Comparison of ENCODE assay signal across 9 cellular contexts in the genomic region with DNA sequence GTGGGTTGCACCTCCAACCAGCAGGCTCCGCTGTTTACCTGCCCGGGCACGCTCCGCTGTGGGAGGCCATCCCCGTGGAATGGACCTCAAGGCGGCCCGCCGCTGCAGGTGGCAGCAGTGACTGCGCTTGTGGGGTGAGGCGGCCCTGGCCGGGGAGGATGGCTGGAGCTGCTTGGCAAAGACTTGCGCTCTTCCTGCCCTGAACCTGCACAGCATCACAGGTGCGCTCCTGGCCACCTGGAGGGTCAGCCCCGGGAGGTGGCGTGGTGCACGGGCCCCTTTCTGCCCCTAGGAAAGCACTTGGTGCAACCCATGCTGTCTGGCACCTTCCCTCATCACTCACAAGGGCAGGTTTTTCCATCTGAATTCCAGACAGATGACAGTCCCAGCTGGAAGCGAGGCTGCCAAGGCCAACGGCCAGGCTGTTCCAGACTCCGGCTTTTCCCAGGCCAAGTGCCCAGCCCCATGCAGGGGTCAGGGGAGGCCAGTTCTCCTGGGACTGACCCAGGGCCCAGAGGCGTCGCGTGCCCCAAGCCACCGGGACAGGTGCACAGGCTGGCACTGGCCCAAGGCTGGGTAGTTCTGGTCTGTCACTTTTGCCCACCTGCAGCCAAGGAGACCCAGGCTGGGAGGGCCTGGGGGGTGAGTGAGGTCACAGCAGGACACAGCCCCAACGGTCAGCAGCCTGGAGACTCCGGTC. TPM values are rescaled to one million over a fixed set of nuclear protein-coding genes. Genes with fewer than 3 reads are reported as not detected.
DNase-seq lines count a peak whose midpoint lies in the region; ATAC-seq, FAIRE-seq and TF ChIP-seq lines count a peak whose summit lies in the region.
"Had no signal": no experiment of that assay in that cellular context is flagged by ENCODE, and none has a peak within 500 bp of the region (broad histone marks: within the 10 kb centered on the region; RNA-seq: fewer than 3 reads in every experiment).

No MANE protein-coding gene starts in this region.

- H3K27ac ChIP-seq in SJSA1 (peak overlapping the region; percentile 65), kidney (ENCODE audit: low read depth in 2 of 2, low read length in 2 of 2) (no peak overlapping the region)

- H3K4me1 ChIP-seq in SJSA1 (replicated peaks) (peaks cover 46% of the 10 kb centered on the region), kidney (ENCODE audit: control insufficient read depth in 1 of 2, insufficient read depth in 1 of 2, low read depth in 1 of 2, low read length in 2 of 2) (peaks cover 0 to 9% of the 10 kb centered on the region in 2 donors)

- H3K4me3 ChIP-seq in SJSA1, result no peak overlapping the region
- H3K4me3 ChIP-seq in kidney (ENCODE audit: low read length in 2 of 2), result no peak overlapping the region

- H3K9ac ChIP-seq in kidney (ENCODE audit: low read length in 2 of 2), result no peak overlapping the region

- H3K9me3 ChIP-seq in SJSA1 (replicated peaks) (no peaks in the 10 kb centered on the region), kidney (ENCODE audit: control insufficient read depth in 1 of 2, low read length in 2 of 2) (no peaks in the 10 kb centered on the region)

- intact Hi-C loops in kidney (cut with DNase I), result no loop called here

- peak; percentile 22 for TF ChIP-seq CTCF in kidney (IDR thresholded peaks at IDR 0.05; ENCODE audit: borderline replicate concordance, extremely low read depth, insufficient read depth)

- no peak for ATAC-seq in GM18868 (IDR thresholded peaks at IDR 0.05; ENCODE audit: unreplicated experiment)
- ATAC-seq in GM19467 (IDR thresholded peaks at IDR 0.05; ENCODE audit: unreplicated experiment), result no peak
- no peak for ATAC-seq in stimulated activated naive CD8-positive, alpha-beta T cell treated with anti-CD3 and anti-CD28 coated beads, Interleukin-15, Interleukin-2, amounts not matched to agents 100 U/mL and 50 U/mL, for 24 hours

- DNase-seq in AG08396 (ENCODE audit: low spot score), result peak; percentile 84
- DNase-seq in LHCN-M2 (ENCODE audit: low read depth), result peak; percentile 69
- peak in 1 of 2 experiments; percentile 69 for DNase-seq in SJSA1 (ENCODE audit: low read depth in 1 of 2, low spot score in 2 of 2)
- peak; percentile 90 for DNase-seq in kidney
- no peak for DNase-seq in activated CD4-positive, CD25-positive, alpha-beta regulatory T cell treated with anti-CD3 and anti-CD28 coated beads, Interleukin-2, amount 50 U/mL, for 72 hours
- no peak for DNase-seq in stimulated activated naive CD8-positive, alpha-beta T cell treated with anti-CD3 and anti-CD28 coated beads, Interleukin-15, Interleukin-2, amounts not matched to agents 100 U/mL and 50 U/mL, for 24 hours

- H3K27me3 ChIP-seq in SJSA1 (replicated peaks), result peaks cover 10% of the 10 kb centered on the region; the same call in 1 of the 2 replicates

- no peak for FAIRE-seq in kidney (lab: Jason Lieb, UNC)

- H3K36me3 ChIP-seq in SJSA1 (0 out of 2 replicates have a peak, but pooled peaks cover 3% of the 10 kb centered on the region), kidney (ENCODE audit: control insufficient read depth in 1 of 2, insufficient read depth in 2 of 2, low read length in 2 of 2) (no peaks in the 10 kb centered on the region)

RNA-seq across cellular contexts. Expression of gene UTS2R, which starts 13.3 kb away (rescaled TPM):
- 0.11 TPM in 1 of 2 replicates, not detected in the other for total RNA-seq in LHCN-M2 (2014; rRNA removed)
- polyA plus RNA-seq in LHCN-M2 (2012), result 0.27 TPM
- 0.18 TPM in 1 of 2 replicates, not detected in the other for total RNA-seq in SJSA1 (2014; rRNA removed; shearing (Covaris generic))
- total RNA-seq in kidney, result not detected
- not detected for polyA plus RNA-seq in kidney (ENCODE audit: insufficient read depth, low read depth, low replicate concordance)
- total RNA-seq: dermis microvascular lymphatic vessel endothelial cell had no signal

RNA-seq across cellular contexts. Expression of gene TEX19, which starts 25.8 kb away (rescaled TPM):
- 0.06 TPM in 2 replicates for total RNA-seq in LHCN-M2 (2014; rRNA removed)
- polyA plus RNA-seq in LHCN-M2 (2012), result 0.04 TPM
- total RNA-seq in SJSA1 (2014; rRNA removed; shearing (Covaris generic)), result 0.19 and 0.34 TPM in 2 replicates
- not detected for total RNA-seq in kidney
- not detected for polyA plus RNA-seq in kidney (ENCODE audit: insufficient read depth, low read depth, low replicate concordance)
- total RNA-seq: dermis microvascular lymphatic vessel endothelial cell had no signal

RNA-seq across cellular contexts. Expression of gene HEXD, which starts 33.3 kb away (rescaled TPM):
- total RNA-seq in LHCN-M2 (2014; rRNA removed) (12.0 and 14.6 TPM in 2 replicates), kidney (39.2 TPM)
- 8.3 TPM for polyA plus RNA-seq in LHCN-M2 (2012)
- 16.3 and 21.7 TPM in 2 replicates for total RNA-seq in SJSA1 (2014; rRNA removed; shearing (Covaris generic))
- polyA plus RNA-seq in kidney (ENCODE audit: insufficient read depth, low read depth, low replicate concordance), result 42.0 TPM

RNA-seq across cellular contexts. Expression of gene OGFOD3, which starts 33.5 kb away (rescaled TPM):
- 28.7 and 45.0 TPM in 2 replicates for total RNA-seq in LHCN-M2 (2014; rRNA removed)
- 26.3 TPM for polyA plus RNA-seq in LHCN-M2 (2012)
- 87.6 and 105 TPM in 2 replicates for total RNA-seq in SJSA1 (2014; rRNA removed; shearing (Covaris generic))
- total RNA-seq in kidney, result 36.1 TPM
- 27.8 TPM for polyA plus RNA-seq in kidney (ENCODE audit: insufficient read depth, low read depth, low replicate concordance)

RNA-seq across cellular contexts. Expression of gene SECTM1, which starts 51.3 kb away (rescaled TPM):
- total RNA-seq in LHCN-M2 (2014; rRNA removed), result 139 and 147 TPM in 2 replicates
- polyA plus RNA-seq in LHCN-M2 (2012), result 76.8 TPM
- total RNA-seq in SJSA1 (2014; rRNA removed; shearing (Covaris generic)), result 5.3 and 6.3 TPM in 2 replicates
- total RNA-seq in kidney, result 87.5 TPM
- polyA plus RNA-seq in kidney (ENCODE audit: insufficient read depth, low read depth, low replicate concordance), result 15.4 TPM

Comparison
In these comparisons a context has a peak if more than half of its experiments do, and no peak if none do; other contexts are left out.
1. DNase-seq: peak in AG08396 (single experiment), LHCN-M2 (single experiment) and kidney (single experiment); none in activated CD4-positive, CD25-positive, alpha-beta regulatory T cell treated with anti-CD3 and anti-CD28 coated beads, Interleukin-2, amount 50 U/mL, for 72 hours (single experiment) and stimulated activated naive CD8-positive, alpha-beta T cell treated with anti-CD3 and anti-CD28 coated beads, Interleukin-15, Interleukin-2, amounts not matched to agents 100 U/mL and 50 U/mL, for 24 hours (single experiment).